In the genomic region with DNA sequence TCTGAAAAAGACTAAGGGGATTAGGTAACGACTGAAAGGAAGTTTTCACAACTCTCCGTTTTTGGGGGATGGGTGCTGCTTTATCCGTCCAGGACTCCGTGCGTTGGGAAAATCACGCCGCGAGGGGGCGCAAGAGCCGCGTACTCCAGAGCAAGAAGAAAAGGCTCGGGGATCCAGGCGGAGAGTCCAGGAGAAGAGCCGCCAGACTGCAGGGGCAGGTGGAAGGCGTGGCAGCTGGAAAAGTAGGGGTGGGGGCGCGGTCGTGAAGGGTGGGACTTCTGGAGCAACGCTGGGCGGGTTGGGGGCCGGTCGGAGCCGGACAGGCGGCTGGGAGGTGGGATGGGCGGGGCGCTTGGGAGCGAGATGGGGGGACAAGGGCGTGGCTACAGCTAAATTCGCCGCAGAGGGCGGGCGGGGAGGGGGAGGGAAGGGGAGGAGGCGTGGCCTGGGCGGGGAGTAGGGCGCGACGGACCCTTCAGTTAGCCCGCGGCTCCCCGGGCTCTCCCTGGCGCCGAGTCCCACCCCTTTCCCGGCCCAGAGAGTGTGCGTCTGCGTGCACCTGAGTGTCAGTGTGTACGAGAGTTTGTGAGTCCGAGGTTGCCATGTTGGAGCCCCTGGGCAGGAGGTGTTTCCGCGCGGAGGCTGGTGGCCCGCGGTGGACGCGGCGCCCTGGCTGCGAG, we compare ENCODE assay signal across 8 cellular contexts. TPM values are rescaled to one million over a fixed set of nuclear protein-coding genes. Genes with fewer than 3 reads are reported as not detected.
DNase-seq lines count a peak whose midpoint lies in the region; ATAC-seq, FAIRE-seq and TF ChIP-seq lines count a peak whose summit lies in the region.

No MANE protein-coding gene starts in this region.

- no peak overlapping the region for H3K27ac Mint-ChIP-seq in activated naive CD8-positive, alpha-beta T cell treated with anti-CD3 and anti-CD28 coated beads for 36 hours

- H3K27me3 Mint-ChIP-seq in activated naive CD8-positive, alpha-beta T cell treated with anti-CD3 and anti-CD28 coated beads for 36 hours, result peaks cover 41% of the 10 kb centered on the region

- H3K4me1 ChIP-seq in pancreas (peaks cover 0 to 6% (median 0%) of the 10 kb centered on the region in 3 donors), tibial artery (peaks cover 0 to 30% (median 22%) of the 10 kb centered on the region in 4 donors)

- H3K27me3 ChIP-seq in pancreas, result no peaks in the 10 kb centered on the region
- H3K27me3 ChIP-seq in tibial artery, result no peaks in the 10 kb centered on the region

- intact Hi-C loops in Right ventricle myocardium inferior (cut with DNase I), result loop anchor here (1.0 to 2.0 kb wide), 3 partner anchors 15 to 85 kb away; no protein-coding TSS in a partner anchor
- intact Hi-C loops in pancreas (cut with DNase I), result no loop called here
- intact Hi-C loops in tibial artery (cut with DNase I; ENCODE audit: low total_unique reads), result loop anchor here (2.0 kb wide), 1 partner anchor 27 kb away; no protein-coding TSS in a partner anchor

- no peaks in the 10 kb centered on the region for H3K36me3 Mint-ChIP-seq in activated naive CD8-positive, alpha-beta T cell treated with anti-CD3 and anti-CD28 coated beads for 36 hours

- peak; percentile 80 for TF ChIP-seq CTCF in HFF-Myc (IDR thresholded peaks at IDR 0.05; ENCODE audit: low read depth, low read length, missing control alignments)
- TF ChIP-seq CTCF in pancreas (IDR thresholded peaks at IDR 0.05), result peak; percentile 63 to 72 (median 66)
- peak; percentile 81 to 97 for TF ChIP-seq CTCF in tibial artery (IDR thresholded peaks at IDR 0.05)

- DNase-seq in HFF-Myc (ENCODE audit: extremely low read depth, low read depth) (peak; percentile 94), NCI-H1048 (lab: John Stamatoyannopoulos, UW) (peak; percentile 100), Right ventricle myocardium inferior (ENCODE audit: missing footprints) (peak; percentile 99), pancreas (peak; percentile 92 to 99 (median 97)), tibial artery (peak; percentile 98 to 99)
- peak; percentile 87 for DNase-seq in activated naive CD8-positive, alpha-beta T cell treated with anti-CD3 and anti-CD28 coated beads for 36 hours

- H3K27ac ChIP-seq in pancreas (peak overlapping the region; percentile 85 to 93 (median 89)), tibial artery (peak overlapping the region; percentile 97)

- H3K9me3 Mint-ChIP-seq in activated naive CD8-positive, alpha-beta T cell treated with anti-CD3 and anti-CD28 coated beads for 36 hours, result no peaks in the 10 kb centered on the region

- peak; percentile 76 for ATAC-seq in SK-N-SH treated with all-trans-retinoic acid at 6 μM for 48 hours
- peak; percentile 71 for ATAC-seq in Right ventricle myocardium inferior
- ATAC-seq in pancreas, result peak; percentile 78 to 84 (median 81)

- no peaks in the 10 kb centered on the region for H3K36me3 ChIP-seq in pancreas
- H3K36me3 ChIP-seq in tibial artery, result peaks cover 0 to 16% (median 13%) of the 10 kb centered on the region in 3 donors

- H3K4me1 Mint-ChIP-seq in activated naive CD8-positive, alpha-beta T cell treated with anti-CD3 and anti-CD28 coated beads for 36 hours, result peaks cover 10% of the 10 kb centered on the region

- peak overlapping the region; percentile 56 for H3K4me3 ChIP-seq in HFF-Myc (replicated peaks; ENCODE audit: low read depth, low read length)
- peak overlapping the region; percentile 40 to 64 (median 56) for H3K4me3 ChIP-seq in pancreas
- H3K4me3 ChIP-seq in tibial artery, result peak overlapping the region; percentile 90 to 92

- no peaks in the 10 kb centered on the region for H3K9me3 ChIP-seq in pancreas
- no peaks in the 10 kb centered on the region for H3K9me3 ChIP-seq in tibial artery

- FAIRE-seq in G401.6 (lab: Jason Lieb, UNC) (peak; percentile 91), pancreas (lab: Jason Lieb, UNC) (no peak)

- 1% methylated on average over 32 to 56 of the region's 56 CpGs for WGBS in pancreas, 2 donors

- peak overlapping the region; percentile 88 for H3K4me3 Mint-ChIP-seq in activated naive CD8-positive, alpha-beta T cell treated with anti-CD3 and anti-CD28 coated beads for 36 hours

TF ChIP-seq in SK-N-SH treated with all-trans-retinoic acid at 6 μM for 48 hours, 23 proteins besides CTCF, POLR2A, EP300 and RAD21:
- TF ChIP-seq GLIS3 (CRISPR knock-in tag; IDR thresholded peaks at IDR 0.05) (no peak), ZNF8 (CRISPR knock-in tag; IDR thresholded peaks at IDR 0.05) (no peak), ZC3H10 (CRISPR knock-in tag; IDR thresholded peaks at IDR 0.05) (no peak), TOX (CRISPR knock-in tag; IDR thresholded peaks at IDR 0.05; ENCODE audit: borderline replicate concordance) (no peak), TSHZ2 (CRISPR knock-in tag; IDR thresholded peaks at IDR 0.05) (no peak), PATZ1 (CRISPR knock-in tag; IDR thresholded peaks at IDR 0.05; ENCODE audit: borderline replicate concordance) (no peak), ZNF565 (CRISPR knock-in tag; conservative IDR thresholded peaks at IDR 0.05; ENCODE audit: low read depth) (no peak), RARB (CRISPR knock-in tag; IDR thresholded peaks at IDR 0.05) (no peak), ZNF70 (CRISPR knock-in tag; IDR thresholded peaks at IDR 0.05) (no peak), CSDC2 (CRISPR knock-in tag; IDR thresholded peaks at IDR 0.05) (no peak)
TF ChIP-seq in SK-N-SH treated with all-trans-retinoic acid at 6 μM for 48 hours: peak in this region for 0.

RNA-seq across cellular contexts. Expression of gene ARHGEF17, which starts 0.6 kb away (rescaled TPM):
- total RNA-seq in activated naive CD8-positive, alpha-beta T cell treated with anti-CD3 and anti-CD28 coated beads for 36 hours, result under 1 TPM in 1 of 2 experiments, not detected in 1; 0.08 TPM
- total RNA-seq in Right ventricle myocardium inferior (57.1 TPM), pancreas (10 to 100 TPM in 2 of 6 donors, 1 to 10 TPM in 4; 7.0 to 21.1 (median 9.8) TPM)
- 10 to 100 TPM; 21.8 to 24.0 TPM for polyA plus RNA-seq in pancreas

RNA-seq across cellular contexts. Expression of gene P2RY6, which starts 35.3 kb away (rescaled TPM):
- not detected for total RNA-seq in activated naive CD8-positive, alpha-beta T cell treated with anti-CD3 and anti-CD28 coated beads for 36 hours
- 2.8 TPM for total RNA-seq in Right ventricle myocardium inferior
- total RNA-seq in pancreas, result 1 to 10 TPM in 2 of 6 donors, under 1 TPM in 3, not detected in 1; 0.24 to 4.1 (median 0.98) TPM
- polyA plus RNA-seq in pancreas, result under 1 TPM; 0.49 to 0.99 TPM

Comparison
In these comparisons a context has a peak if more than half of its experiments do, and no peak if none do; other contexts are left out.
1. Peak in every context shown above with its lines: DNase-seq, ATAC-seq, H3K4me3 ChIP-seq and H3K27ac ChIP-seq.
2. RNA of gene ARHGEF17, which starts 0.6 kb away (total RNA-seq): 57.1 TPM in Right ventricle myocardium inferior (single experiment) and 7.0 to 21.1 TPM in pancreas; 0.08 TPM in activated naive CD8-positive, alpha-beta T cell treated with anti-CD3 and anti-CD28 coated beads for 36 hours; every median in the first group is over 4 times any median in the second.
3. intact Hi-C loops: an anchor here in Right ventricle myocardium inferior (1.0 to 2.0 kb wide) and tibial artery (2.0 kb wide); none called in pancreas.